In genomic region chr15:40100947-40101905, GRCh38 we compare ENCODE assay signal across 8 cellular contexts. TPM values are rescaled to one million over a fixed set of nuclear protein-coding genes. Genes with fewer than 3 reads are reported as not detected.
DNase-seq lines count a peak whose midpoint lies in the region; ATAC-seq and TF ChIP-seq lines count a peak whose summit lies in the region.

No MANE protein-coding gene starts in this region.

- peaks cover 0 to 93% of the 10 kb centered on the region in 2 donors for H3K4me1 ChIP-seq in right atrium auricular region
- H3K4me1 ChIP-seq in uterus: peaks cover 41 to 76% of the 10 kb centered on the region in 2 donors

- no peaks in the 10 kb centered on the region for H3K36me3 ChIP-seq in right atrium auricular region
- no peaks in the 10 kb centered on the region for H3K36me3 ChIP-seq in uterus

- H3K27ac ChIP-seq in right atrium auricular region: peak overlapping the region; percentile 78 to 96
- H3K27ac ChIP-seq in VCaP: peak overlapping the region; percentile 86
- H3K27ac ChIP-seq in uterus: peak overlapping the region; percentile 95

- intact Hi-C loops in cardiac septum (cut with DNase I): no loop called here
- intact Hi-C loops in uterus (cut with DNase I; ENCODE audit: low total_unique reads): no loop called here

- H3K9me3 ChIP-seq in right atrium auricular region: no peaks in the 10 kb centered on the region
- H3K9me3 ChIP-seq in uterus: no peaks in the 10 kb centered on the region

- ATAC-seq in HG03280 (IDR thresholded peaks at IDR 0.05; ENCODE audit: unreplicated experiment): no peak
- ATAC-seq in naive thymus-derived CD8-positive, alpha-beta T cell: no peak

- TF ChIP-seq CTCF in right atrium auricular region (IDR thresholded peaks at IDR 0.05) (no peak), VCaP (conservative IDR thresholded peaks at IDR 0.05) (no peak), uterus (IDR thresholded peaks at IDR 0.05) (no peak)

- H3K36me3 Mint-ChIP-seq in naive thymus-derived CD8-positive, alpha-beta T cell: no peaks in the 10 kb centered on the region

- peaks cover 21 to 83% (median 46%) of the 10 kb centered on the region in 4 donors for H3K4me1 Mint-ChIP-seq in naive thymus-derived CD8-positive, alpha-beta T cell

- H3K27me3 ChIP-seq in right atrium auricular region (no peaks in the 10 kb centered on the region), uterus (no peaks in the 10 kb centered on the region)

- peak overlapping the region in 5 of 10 donors; percentile 19 to 85 (median 49) for H3K27ac Mint-ChIP-seq in naive thymus-derived CD8-positive, alpha-beta T cell

- no peaks in the 10 kb centered on the region for H3K9me3 Mint-ChIP-seq in naive thymus-derived CD8-positive, alpha-beta T cell

- H3K27me3 Mint-ChIP-seq in naive thymus-derived CD8-positive, alpha-beta T cell: peaks cover 0 to 11% (median 0%) of the 10 kb centered on the region in 5 donors

- no peak for DNase-seq in right atrium auricular region (ENCODE audit: low spot score)
- no peak for DNase-seq in cardiac septum (ENCODE audit: low spot score)
- DNase-seq in mucosa of gallbladder (ENCODE audit: low spot score): peak; percentile 54
- DNase-seq in uterus: no peak
- no peak for DNase-seq in naive thymus-derived CD8-positive, alpha-beta T cell
- no peak for DNase-seq in activated gamma-delta T cell (lab: John Stamatoyannopoulos, UW)

- TF ChIP-seq POLR2A in uterus (IDR thresholded peaks at IDR 0.05): no peak

- POLR2A ChIA-PET in naive thymus-derived CD8-positive, alpha-beta T cell (lab: Charles Lee): interaction anchor here (0.7 kb wide), 1 partner anchor 61 kb away, joined by 4 read pairs; no protein-coding TSS in a partner anchor

- H3K4me3 ChIP-seq in right atrium auricular region (no peak overlapping the region), uterus (no peak overlapping the region)

- H3K4me3 Mint-ChIP-seq in naive thymus-derived CD8-positive, alpha-beta T cell: peak overlapping the region in 3 of 10 donors; percentile 33 to 70 (median 39)

RNA-seq across cellular contexts. Expression of gene BMF, which starts 7.5 kb away (rescaled TPM):
- 1 to 10 TPM; 1.3 to 3.0 TPM for total RNA-seq in right atrium auricular region
- total RNA-seq in cardiac septum: 1.1 TPM
- total RNA-seq in mucosa of gallbladder: 36.2 TPM
- 10 to 100 TPM in 3 of 4 donors, 1 to 10 TPM in 1; 7.1 to 46.2 (median 22.6) TPM for total RNA-seq in uterus
- 10 to 100 TPM; 17.4 to 19.8 TPM for total RNA-seq in naive thymus-derived CD8-positive, alpha-beta T cell
- under 1 TPM; 0.12 to 0.44 (median 0.23) TPM for polyA plus RNA-seq in naive thymus-derived CD8-positive, alpha-beta T cell

RNA-seq across cellular contexts. Expression of gene BUB1B, which starts 59.6 kb away (rescaled TPM):
- 1 to 10 TPM in 1 of 2 donors, under 1 TPM in 1; 0.39 to 2.1 TPM for total RNA-seq in right atrium auricular region
- total RNA-seq in cardiac septum: 0.43 TPM
- 1.4 TPM for total RNA-seq in mucosa of gallbladder
- total RNA-seq in uterus: 10 to 100 TPM in 1 of 4 donors, under 1 TPM in 1, not detected in 2; under 0.01 to 31.5 TPM
- total RNA-seq in naive thymus-derived CD8-positive, alpha-beta T cell: under 1 TPM; 0.49 to 0.77 TPM
- polyA plus RNA-seq in naive thymus-derived CD8-positive, alpha-beta T cell: under 1 TPM in 1 of 3 donors, not detected in 2; 0.54 TPM
